16 cellular contexts compared by ENCODE assay signal in genomic region chr1:185287451-185287850, GRCh38. TPM values are rescaled to one million over a fixed set of nuclear protein-coding genes. Genes with fewer than 3 reads are reported as not detected.
DNase-seq lines count a peak whose midpoint lies in the region; ATAC-seq and TF ChIP-seq lines count a peak whose summit lies in the region.
"Had no signal": no experiment of that assay in that cellular context is flagged by ENCODE, and none has a peak within 500 bp of the region (broad histone marks: within the 10 kb centered on the region; RNA-seq: fewer than 3 reads in every experiment).

No MANE protein-coding gene starts in this region.

- no peak overlapping the region for H4K12ac ChIP-seq in trophoblast cell (ENCODE audit: low read depth, low read length)

- TF ChIP-seq CTCF in natural killer cell (IDR thresholded peaks at IDR 0.05) (no peak), WTC11 (IDR thresholded peaks at IDR 0.05) (no peak), ovary (IDR thresholded peaks at IDR 0.05) (no peak)

- H3K4me1 Mint-ChIP-seq in natural killer cell treated with Interleukin-12 subunit alpha and Interleukin-12 subunit beta and Interleukin-15 and Interleukin-18, amount 100 ng/mL, for 72 hours (ENCODE audit: low read depth in 2 of 2) = peaks cover 16 to 27% of the 10 kb centered on the region in 2 donors
- peaks cover 9 to 15% of the 10 kb centered on the region in 2 donors for H3K4me1 Mint-ChIP-seq in natural killer cell
- no peaks in the 10 kb centered on the region for H3K4me1 Mint-ChIP-seq in WTC11
- H3K4me1 Mint-ChIP-seq in effector memory CD8-positive, alpha-beta T cell (ENCODE audit: low read depth in 2 of 2) = peaks cover 3 to 8% of the 10 kb centered on the region in 2 donors
- H3K4me1 Mint-ChIP-seq: H9 had no signal

- H3K4me1 ChIP-seq in trophoblast cell (ENCODE audit: control insufficient read depth in 1 of 2, insufficient read depth in 2 of 2, low read length in 2 of 2) (peaks cover 4% of the 10 kb centered on the region in 2 experiments), ovary (ENCODE audit: insufficient read depth) (no peaks in the 10 kb centered on the region)
- H3K4me1 ChIP-seq: BE2C had no signal

- H3K4me2 ChIP-seq in trophoblast cell (ENCODE audit: low read length) = no peak overlapping the region

- no peak overlapping the region for H3K14ac ChIP-seq in trophoblast cell (ENCODE audit: low read length)

- H4K8ac ChIP-seq in trophoblast cell (ENCODE audit: low read depth, low read length) = no peak overlapping the region

- no peak overlapping the region for H2BK5ac ChIP-seq in trophoblast cell (ENCODE audit: low read depth, low read length, poor library complexity)

- H3K27me3 Mint-ChIP-seq in natural killer cell treated with Interleukin-12 subunit alpha and Interleukin-12 subunit beta and Interleukin-15 and Interleukin-18, amount 100 ng/mL, for 72 hours = no peaks in the 10 kb centered on the region
- H3K27me3 Mint-ChIP-seq in natural killer cell (ENCODE audit: low read depth in 2 of 2) (no peaks in the 10 kb centered on the region), WTC11 (ENCODE audit: low read depth) (no peaks in the 10 kb centered on the region)
- H3K27me3 Mint-ChIP-seq in effector memory CD8-positive, alpha-beta T cell = no peaks in the 10 kb centered on the region
- H3K27me3 Mint-ChIP-seq: CD4-positive, CD25-positive, alpha-beta regulatory T cell had no signal

- no peak overlapping the region for H2BK120ac ChIP-seq in trophoblast cell (ENCODE audit: insufficient read depth, low read length, poor library complexity)

- H3K4me3 ChIP-seq in trophoblast cell (ENCODE audit: low read depth, low read length) (no peak overlapping the region), ovary (no peak overlapping the region)

- H4K91ac ChIP-seq in trophoblast cell (ENCODE audit: low read depth, low read length) = no peak overlapping the region

- peaks cover 7% of the 10 kb centered on the region for H3K36me3 Mint-ChIP-seq in natural killer cell treated with Interleukin-12 subunit alpha and Interleukin-12 subunit beta and Interleukin-15 and Interleukin-18, amount 100 ng/mL, for 72 hours
- H3K36me3 Mint-ChIP-seq in natural killer cell (no peaks in the 10 kb centered on the region), WTC11 (no peaks in the 10 kb centered on the region)
- H3K36me3 Mint-ChIP-seq in effector memory CD8-positive, alpha-beta T cell (ENCODE audit: insufficient read depth) = peaks cover 3% of the 10 kb centered on the region

- no peak overlapping the region for H3K9ac ChIP-seq in trophoblast cell (ENCODE audit: low read length)

- H2AFZ ChIP-seq in trophoblast cell (ENCODE audit: insufficient read depth, low read length, poor library complexity) = no peak overlapping the region

- POLR2A ChIA-PET in WTC11 (lab: Charles Lee) = no interaction called here

- ATAC-seq in natural killer cell treated with Interleukin-12 subunit alpha and Interleukin-12 subunit beta and Interleukin-15 and Interleukin-18, amount 100 ng/mL, for 72 hours = peak in 1 of 2 donors; percentile 52
- ATAC-seq in natural killer cell (no peak), WTC11 (peak; percentile 21; the same call in 1 of the 2 replicates)
- ATAC-seq in effector memory CD8-positive, alpha-beta T cell (replicated peaks) = peak; percentile 40

- no peaks in the 10 kb centered on the region for H3K36me3 ChIP-seq in trophoblast cell (ENCODE audit: control insufficient read depth in 1 of 2, insufficient read depth in 2 of 2, low read length in 2 of 2)
- no peaks in the 10 kb centered on the region for H3K36me3 ChIP-seq in ovary
- H3K36me3 ChIP-seq: BE2C had no signal

- no peak for TF ChIP-seq EP300 in ovary (IDR thresholded peaks at IDR 0.05)

- H3K79me1 ChIP-seq in trophoblast cell (ENCODE audit: low read length) = peaks cover 3% of the 10 kb centered on the region

- H3K23ac ChIP-seq in trophoblast cell (ENCODE audit: low read length) = no peak overlapping the region

- H3K27me3 ChIP-seq in trophoblast cell (ENCODE audit: insufficient read depth, low read length) (no peaks in the 10 kb centered on the region), ovary (no peaks in the 10 kb centered on the region)
- H3K27me3 ChIP-seq: BE2C had no signal

- peak overlapping the region; percentile 66 to 82 for H3K27ac Mint-ChIP-seq in natural killer cell treated with Interleukin-12 subunit alpha and Interleukin-12 subunit beta and Interleukin-15 and Interleukin-18, amount 100 ng/mL, for 72 hours
- H3K27ac Mint-ChIP-seq in natural killer cell (peak overlapping the region in 1 of 2 donors; percentile 63), WTC11 (no peak overlapping the region)
- no peak overlapping the region for H3K27ac Mint-ChIP-seq in effector memory CD8-positive, alpha-beta T cell
- H3K27ac Mint-ChIP-seq: H9 had no signal

- no peak overlapping the region for H3K4ac ChIP-seq in trophoblast cell (ENCODE audit: low read depth, low read length)

- H2BK12ac ChIP-seq in trophoblast cell (ENCODE audit: low read length) = no peak overlapping the region

- TF ChIP-seq POLR2A in ovary (IDR thresholded peaks at IDR 0.05) = no peak

- no peak overlapping the region for H3K18ac ChIP-seq in trophoblast cell (ENCODE audit: low read length)

- H3K4me3 Mint-ChIP-seq in natural killer cell treated with Interleukin-12 subunit alpha and Interleukin-12 subunit beta and Interleukin-15 and Interleukin-18, amount 100 ng/mL, for 72 hours = no peak overlapping the region
- H3K4me3 Mint-ChIP-seq in natural killer cell (no peak overlapping the region), WTC11 (no peak overlapping the region)
- H3K4me3 Mint-ChIP-seq in effector memory CD8-positive, alpha-beta T cell = no peak overlapping the region
- H3K4me3 Mint-ChIP-seq: CD4-positive, CD25-positive, alpha-beta regulatory T cell; CD8-positive, alpha-beta memory T cell; H9 had no signal

- intact Hi-C loops in natural killer cell (cut with micrococcal nuclease) (no loop called here), ovary (cut with DNase I) (no loop called here)

- WGBS in trophoblast cell (ENCODE audit: extremely low coverage, insufficient coverage, insufficient read length) = no CpG with 5 or more reads among the region's 2 CpGs
- 84 to 92% (median 84%) methylated on average over 2 of the region's 2 CpGs for WGBS in ovary, 3 donors

- peaks cover 2% of the 10 kb centered on the region for H3K79me2 ChIP-seq in trophoblast cell (ENCODE audit: control insufficient read depth, insufficient read depth, low read length, poor library complexity)

- H2AK5ac ChIP-seq in trophoblast cell (ENCODE audit: low read length) = no peak overlapping the region

- DNase-seq in natural killer cell treated with Interleukin-12 subunit alpha and Interleukin-12 subunit beta and Interleukin-15 and Interleukin-18, amount 100 ng/mL, for 72 hours (ENCODE audit: low spot score) = no peak
- DNase-seq in natural killer cell = no peak
- DNase-seq in WTC11 (ENCODE audit: low spot score) = no peak
- DNase-seq in effector memory CD8-positive, alpha-beta T cell = no peak
- DNase-seq in trophoblast cell = peak; percentile 19 to 23
- DNase-seq in SKM-1 (lab: John Stamatoyannopoulos, UW; ENCODE audit: unreplicated experiment) = no peak
- DNase-seq in SW 1271 (lab: John Stamatoyannopoulos, UW) = no peak
- DNase-seq in ovary = no peak
- DNase-seq: ACHN; BE2C; C1 segment of cervical spinal cord; CD4-positive, CD25-positive, alpha-beta regulatory T cell; CD8-positive, alpha-beta memory T cell; COR-L47; DMS 273 treated with DMSO at 0.1 percent for 48 hours; H9 had no signal

- CTCF ChIA-PET in WTC11 (lab: Charles Lee) = interaction anchor here (1.1 kb wide), 1 partner anchor 49 kb away, joined by 3 read pairs; no protein-coding TSS in a partner anchor

- H3K9me3 ChIP-seq in trophoblast cell (ENCODE audit: insufficient read depth, low read depth, low read length) (no peaks in the 10 kb centered on the region), ovary (no peaks in the 10 kb centered on the region)
- H3K9me3 ChIP-seq: BE2C had no signal

- no peak overlapping the region for H3K27ac ChIP-seq in trophoblast cell (ENCODE audit: low read depth, low read length)
- no peak overlapping the region for H3K27ac ChIP-seq in ovary

- H3K9me3 Mint-ChIP-seq in natural killer cell treated with Interleukin-12 subunit alpha and Interleukin-12 subunit beta and Interleukin-15 and Interleukin-18, amount 100 ng/mL, for 72 hours = no peaks in the 10 kb centered on the region
- no peaks in the 10 kb centered on the region for H3K9me3 Mint-ChIP-seq in natural killer cell
- H3K9me3 Mint-ChIP-seq in WTC11 = peaks cover 6% of the 10 kb centered on the region
- peaks cover 0 to 4% of the 10 kb centered on the region in 2 donors for H3K9me3 Mint-ChIP-seq in effector memory CD8-positive, alpha-beta T cell
- H3K9me3 Mint-ChIP-seq: H9 had no signal

TF ChIP-seq in WTC11, 78 proteins besides CTCF, POLR2A, EP300 and RAD21 (continues in another document):
- TF ChIP-seq ZNF416 (CRISPR knock-in tag; IDR thresholded peaks at IDR 0.05) (no peak), E2F1 (CRISPR knock-in tag; IDR thresholded peaks at IDR 0.05) (no peak), HMGA2 (CRISPR knock-in tag; IDR thresholded peaks at IDR 0.05) (no peak), NFYB (CRISPR knock-in tag; conservative IDR thresholded peaks at IDR 0.05; ENCODE audit: low read depth) (no peak), CBFB (CRISPR knock-in tag; IDR thresholded peaks at IDR 0.05; ENCODE audit: low read depth) (no peak), NR1H2 (CRISPR knock-in tag; IDR thresholded peaks at IDR 0.05) (no peak)

RNA-seq across cellular contexts. Expression of gene IVNS1ABP, which starts 29.6 kb away (rescaled TPM):
- total RNA-seq in natural killer cell treated with Interleukin-12 subunit alpha and Interleukin-12 subunit beta and Interleukin-15 and Interleukin-18, amount 100 ng/mL, for 72 hours = 100 to 1,000 TPM; 744 to 950 TPM
- 100 to 1,000 TPM; 250 to 394 (median 299) TPM for total RNA-seq in natural killer cell
- total RNA-seq in WTC11 (2021) = 141 to 159 TPM (median 141 TPM) in 3 replicates
- 195 and 204 TPM in 2 replicates for polyA plus RNA-seq in trophoblast cell (2013)
- total RNA-seq in ovary = 10 to 100 TPM; 31.2 to 73.9 (median 54.2) TPM
- polyA plus RNA-seq in ovary = 10 to 100 TPM; 40.2 to 57.3 TPM

Comparison
In these comparisons a context has a peak if more than half of its experiments do, and no peak if none do; other contexts are left out.
1. ATAC-seq: peak in WTC11 (single experiment) and effector memory CD8-positive, alpha-beta T cell (single experiment); none in natural killer cell (0 of 3).
2. DNase-seq: peak in trophoblast cell (2 of 2); none in natural killer cell treated with Interleukin-12 subunit alpha and Interleukin-12 subunit beta and Interleukin-15 and Interleukin-18, amount 100 ng/mL, for 72 hours (single experiment), natural killer cell (single experiment), WTC11 (single experiment), effector memory CD8-positive, alpha-beta T cell (0 of 3), SKM-1 (single experiment), SW 1271 (0 of 2) and ovary (0 of 5).
3. H3K27ac Mint-ChIP-seq: peak in natural killer cell treated with Interleukin-12 subunit alpha and Interleukin-12 subunit beta and Interleukin-15 and Interleukin-18, amount 100 ng/mL, for 72 hours (2 of 2); none in WTC11 (single experiment) and effector memory CD8-positive, alpha-beta T cell (0 of 2).